ENCODE assay signal across 10 cellular contexts in genomic region chr14:28831126-28831525, GRCh38.
A peak's percentile ranks its signal among the peaks of the same experiment; 100 is the strongest.
DNase-seq lines count a peak whose midpoint lies in the region; ATAC-seq and TF ChIP-seq lines count a peak whose summit lies in the region.
"Had no signal": no experiment of that assay in that cellular context is flagged by ENCODE, and none has a peak within 500 bp of the region (broad histone marks: within the 10 kb centered on the region; RNA-seq: fewer than 3 reads in every experiment).

No MANE protein-coding gene starts in this region.

- no peaks in the 10 kb centered on the region for H3K27me3 ChIP-seq in smooth muscle cell (ENCODE audit: low read depth)

- no peaks in the 10 kb centered on the region for H4K20me1 ChIP-seq in smooth muscle cell (ENCODE audit: low read depth)

- H3K27ac ChIP-seq in HEK293 (ENCODE audit: extremely low read depth, low read depth, low read length), result no peak overlapping the region
- H3K27ac ChIP-seq in smooth muscle cell (ENCODE audit: low read depth), result no peak overlapping the region
- no peak overlapping the region for H3K27ac ChIP-seq in substantia nigra (ENCODE audit: low read depth, low read length, poor library complexity, severe bottlenecking)
- H3K27ac ChIP-seq: thoracic aorta had no signal

- peak; percentile 88 for ATAC-seq in GM19043 (IDR thresholded peaks at IDR 0.05; ENCODE audit: low read depth, unreplicated experiment)
- peak; percentile 100 for ATAC-seq in HG03439 (IDR thresholded peaks at IDR 0.05; ENCODE audit: unreplicated experiment)

- H2AFZ ChIP-seq in smooth muscle cell (ENCODE audit: low read depth), result peak overlapping the region; percentile 20

- no peaks in the 10 kb centered on the region for H3K79me2 ChIP-seq in smooth muscle cell (ENCODE audit: low read depth)

- DNase-seq in smooth muscle cell (lab: John Stamatoyannopoulos, UW; ENCODE audit: unreplicated experiment), result no peak
- no peak for DNase-seq in NK-92 (lab: John Stamatoyannopoulos, UW; ENCODE audit: unreplicated experiment)
- no peak for DNase-seq in activated CD4-positive, alpha-beta T cell treated with anti-CD3 and anti-CD28 coated beads for 4 hours
- DNase-seq in substantia nigra (lab: John Stamatoyannopoulos, UW), result no peak
- DNase-seq: DMS79 treated with DMSO at 0.1 percent for 48 hours, NCI-H345 had no signal

- H3K9me3 ChIP-seq in HEK293 (ENCODE audit: control insufficient read depth, insufficient read depth, low read depth, low read length), result no peaks in the 10 kb centered on the region
- no peaks in the 10 kb centered on the region for H3K9me3 ChIP-seq in smooth muscle cell (replicated peaks; ENCODE audit: low read depth)
- H3K9me3 ChIP-seq: thoracic aorta had no signal

- H3K36me3 ChIP-seq in HEK293 (ENCODE audit: control insufficient read depth in 2 of 2, insufficient read depth in 1 of 2, low read length in 2 of 2) (no peaks in the 10 kb centered on the region), smooth muscle cell (ENCODE audit: low read depth) (no peaks in the 10 kb centered on the region)
- H3K36me3 ChIP-seq: thoracic aorta had no signal

- POLR2A ChIA-PET in HEK293 (lab: Yijun Ruan, JAX), result no interaction called here

- 36% methylated on average over 3 of the region's 3 CpGs for WGBS in smooth muscle cell (ENCODE audit: low lambda C conversion rate)

- H3K4me1 ChIP-seq in HEK293 (ENCODE audit: control insufficient read depth, insufficient read depth, low read length), result no peaks in the 10 kb centered on the region
- H3K4me1 ChIP-seq in smooth muscle cell (ENCODE audit: low read depth), result no peaks in the 10 kb centered on the region

- no peak overlapping the region for H3K9ac ChIP-seq in smooth muscle cell (ENCODE audit: low read depth)

- no peak overlapping the region for H3K4me3 ChIP-seq in HEK293 (ENCODE audit: low read depth, low read length)
- no peak overlapping the region for H3K4me3 ChIP-seq in smooth muscle cell
- H3K4me3 ChIP-seq: thoracic aorta had no signal

- TF ChIP-seq CTCF in HEK293 (tag by site-specific recombination; IDR thresholded peaks at IDR 0.05), result no peak
- no peak for TF ChIP-seq CTCF in smooth muscle cell (IDR thresholded peaks at IDR 0.05; ENCODE audit: borderline replicate concordance, insufficient read depth, poor library complexity, severe bottlenecking)

- H3K4me2 ChIP-seq in smooth muscle cell, result peak overlapping the region; percentile 39

- H3F3A ChIP-seq in smooth muscle cell (ENCODE audit: low read depth), result no peaks in the 10 kb centered on the region

- CTCF ChIA-PET in HEK293 (lab: Yijun Ruan, JAX), result interaction anchor here (0.8 kb wide), 1 partner anchor 77 kb away, joined by 3 read pairs; no protein-coding TSS in a partner anchor

TF ChIP-seq in HEK293, 187 proteins besides CTCF, POLR2A, EP300 and RAD21:
- TF ChIP-seq ZSCAN23 (tag by site-specific recombination; IDR thresholded peaks at IDR 0.05), result no peak
- TF ChIP-seq ZNF266 (tag by site-specific recombination; IDR thresholded peaks at IDR 0.05; ENCODE audit: low read depth), result no peak
- no peak for TF ChIP-seq ZNF658 (tag by site-specific recombination; IDR thresholded peaks at IDR 0.05)
- 0 out of 2 replicates have a peak, but pooled peaks have one; percentile 10 for TF ChIP-seq EGR2 (tag by site-specific recombination; IDR thresholded peaks at IDR 0.05; ENCODE audit: low read depth)
- no peak for TF ChIP-seq ZNF623 (tag by site-specific recombination; IDR thresholded peaks at IDR 0.05)
